Comparison of ENCODE assay signal across 10 cellular contexts in the genomic region with DNA sequence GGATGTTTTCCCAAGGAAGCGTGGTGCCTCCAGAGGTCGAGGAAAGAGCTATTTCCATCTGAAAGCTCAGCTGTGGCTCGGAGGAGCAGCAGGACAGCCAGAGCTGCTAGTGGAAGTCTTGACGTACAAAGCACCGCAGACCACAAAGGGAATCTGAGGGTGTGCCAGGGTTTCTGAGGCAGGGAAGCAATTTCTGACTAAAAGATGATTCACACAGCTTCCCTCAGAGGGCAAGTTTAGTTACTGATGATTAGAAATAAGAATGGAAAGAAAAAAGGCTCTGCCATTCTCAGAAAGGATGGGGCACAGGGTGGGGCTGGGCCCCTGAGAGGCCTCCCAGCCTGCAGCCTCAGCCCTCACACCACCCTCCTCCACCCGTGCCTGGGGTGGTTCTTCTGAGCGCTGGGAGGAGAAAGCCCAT. TPM values are rescaled to one million over a fixed set of nuclear protein-coding genes. Genes with fewer than 3 reads are reported as not detected.
DNase-seq lines count a peak whose midpoint lies in the region; ATAC-seq and TF ChIP-seq lines count a peak whose summit lies in the region.
"Had no signal": no experiment of that assay in that cellular context is flagged by ENCODE, and none has a peak within 500 bp of the region (broad histone marks: within the 10 kb centered on the region; RNA-seq: fewer than 3 reads in every experiment).

No MANE protein-coding gene starts in this region.

- CTCF ChIA-PET in activated CD4-positive, alpha-beta memory T cell treated with anti-CD3 and anti-CD28 coated beads, Interleukin-2, amount 10 ng/mL, durations not matched to agents 7 days and 5 days (lab: Charles Lee): interaction anchor here (1.0 to 1.3 kb wide), 2 partner anchors 22 to 372 kb away, joined by 4 read pairs; no protein-coding TSS in a partner anchor

- H3K27ac Mint-ChIP-seq in activated CD4-positive, alpha-beta memory T cell treated with anti-CD3 and anti-CD28 coated beads, Interleukin-2, amount 10 ng/mL, durations not matched to agents 7 days and 5 days: peak overlapping the region; percentile 55
- H3K27ac Mint-ChIP-seq in stimulated activated memory B cell treated with anti-CD40 and anti-IgM and Interleukin-4, amounts not matched to agents 10 μg/mL and 1 μg/mL and 100 μg/mL, for 72 hours: no peak overlapping the region
- no peak overlapping the region for H3K27ac Mint-ChIP-seq in endodermal cell

- H3K9me3 Mint-ChIP-seq in activated CD4-positive, alpha-beta memory T cell treated with anti-CD3 and anti-CD28 coated beads, Interleukin-2, amount 10 ng/mL, durations not matched to agents 7 days and 5 days: peaks cover 11% of the 10 kb centered on the region
- peaks cover 9% of the 10 kb centered on the region for H3K9me3 Mint-ChIP-seq in stimulated activated memory B cell treated with anti-CD40 and anti-IgM and Interleukin-4, amounts not matched to agents 10 μg/mL and 1 μg/mL and 100 μg/mL, for 72 hours
- H3K9me3 Mint-ChIP-seq in endodermal cell: peaks cover 3% of the 10 kb centered on the region

- 43 to 67% methylated on average over 7 of the region's 7 CpGs for WGBS in endodermal cell (ENCODE audit: insufficient coverage in 1 of 2, insufficient read length in 1 of 2), 2 experiments

- no peaks in the 10 kb centered on the region for H3K9me3 ChIP-seq in endodermal cell (ENCODE audit: control insufficient read depth, low read length)
- H3K9me3 ChIP-seq: right lobe of liver had no signal

- no peak overlapping the region for H3K9ac ChIP-seq in endodermal cell (ENCODE audit: extremely low read depth, low read length, poor library complexity, severe bottlenecking)

- peak; percentile 18 to 28 (median 23) for DNase-seq in activated CD8-positive, alpha-beta memory T cell treated with anti-CD3 and anti-CD28 coated beads for 48 hours (ENCODE audit: low read depth in 2 of 3, low spot score in 2 of 3)
- DNase-seq in activated CD8-positive, alpha-beta memory T cell treated with anti-CD3 and anti-CD28 coated beads for 24 hours: no peak
- DNase-seq in activated CD4-positive, alpha-beta memory T cell treated with anti-CD3 and anti-CD28 coated beads, Interleukin-2, amount 10 ng/mL, durations not matched to agents 7 days and 5 days: peak; percentile 70
- DNase-seq in hepatic stellate cell (ENCODE audit: low spot score) (peak; percentile 96), NCI-H345 treated with DMSO at 0.1 percent for 48 hours (lab: John Stamatoyannopoulos, UW; ENCODE audit: unreplicated experiment) (no peak), endodermal cell (no peak)
- DNase-seq: Calu3, right lobe of liver had no signal

- H3K36me3 ChIP-seq in endodermal cell (ENCODE audit: control insufficient read depth, insufficient read depth, low read length): no peaks in the 10 kb centered on the region

- H3K36me3 Mint-ChIP-seq in activated CD4-positive, alpha-beta memory T cell treated with anti-CD3 and anti-CD28 coated beads, Interleukin-2, amount 10 ng/mL, durations not matched to agents 7 days and 5 days (ENCODE audit: low read depth): no peaks in the 10 kb centered on the region
- H3K36me3 Mint-ChIP-seq in stimulated activated memory B cell treated with anti-CD40 and anti-IgM and Interleukin-4, amounts not matched to agents 10 μg/mL and 1 μg/mL and 100 μg/mL, for 72 hours: no peaks in the 10 kb centered on the region
- H3K36me3 Mint-ChIP-seq in endodermal cell (ENCODE audit: low read depth): no peaks in the 10 kb centered on the region

- H3K27ac ChIP-seq in endodermal cell (ENCODE audit: low read depth, low read length): no peak overlapping the region
- H3K27ac ChIP-seq: right lobe of liver had no signal

- POLR2A ChIA-PET in activated CD4-positive, alpha-beta memory T cell treated with anti-CD3 and anti-CD28 coated beads, Interleukin-2, amount 10 ng/mL, durations not matched to agents 7 days and 5 days (lab: Charles Lee): interaction anchor here (0.7 to 0.9 kb wide), 2 partner anchors 9 to 186 kb away, joined by 3 read pairs; no protein-coding TSS in a partner anchor

- peaks cover 40% of the 10 kb centered on the region for H3K4me1 Mint-ChIP-seq in activated CD4-positive, alpha-beta memory T cell treated with anti-CD3 and anti-CD28 coated beads, Interleukin-2, amount 10 ng/mL, durations not matched to agents 7 days and 5 days
- peaks cover 12% of the 10 kb centered on the region for H3K4me1 Mint-ChIP-seq in stimulated activated memory B cell treated with anti-CD40 and anti-IgM and Interleukin-4, amounts not matched to agents 10 μg/mL and 1 μg/mL and 100 μg/mL, for 72 hours
- peaks cover 6% of the 10 kb centered on the region for H3K4me1 Mint-ChIP-seq in endodermal cell

- no peaks in the 10 kb centered on the region for H3K4me1 ChIP-seq in endodermal cell (ENCODE audit: control insufficient read depth, insufficient read depth, low read length)
- H3K4me1 ChIP-seq: right lobe of liver had no signal

- ATAC-seq in stimulated activated memory B cell treated with anti-CD40 and anti-IgM and Interleukin-4, amounts not matched to agents 10 μg/mL and 1 μg/mL and 100 μg/mL, for 72 hours: peak; percentile 42
- ATAC-seq in GM21529 (IDR thresholded peaks at IDR 0.05; ENCODE audit: unreplicated experiment): no peak

- H3K27me3 ChIP-seq in endodermal cell (ENCODE audit: control insufficient read depth, insufficient read depth, low read length, poor library complexity, severe bottlenecking): no peaks in the 10 kb centered on the region
- H3K27me3 ChIP-seq: right lobe of liver had no signal

- peaks cover 3% of the 10 kb centered on the region for H3K27me3 Mint-ChIP-seq in activated CD4-positive, alpha-beta memory T cell treated with anti-CD3 and anti-CD28 coated beads, Interleukin-2, amount 10 ng/mL, durations not matched to agents 7 days and 5 days
- H3K27me3 Mint-ChIP-seq in stimulated activated memory B cell treated with anti-CD40 and anti-IgM and Interleukin-4, amounts not matched to agents 10 μg/mL and 1 μg/mL and 100 μg/mL, for 72 hours: no peaks in the 10 kb centered on the region
- H3K27me3 Mint-ChIP-seq in endodermal cell (ENCODE audit: insufficient read depth): no peaks in the 10 kb centered on the region

- H3K4me3 ChIP-seq in endodermal cell (ENCODE audit: low read length): no peak overlapping the region
- H3K4me3 ChIP-seq: right lobe of liver had no signal

- TF ChIP-seq CTCF in endodermal cell (conservative IDR thresholded peaks at IDR 0.05): no peak

- H3K4me3 Mint-ChIP-seq in activated CD4-positive, alpha-beta memory T cell treated with anti-CD3 and anti-CD28 coated beads, Interleukin-2, amount 10 ng/mL, durations not matched to agents 7 days and 5 days: no peak overlapping the region
- H3K4me3 Mint-ChIP-seq in stimulated activated memory B cell treated with anti-CD40 and anti-IgM and Interleukin-4, amounts not matched to agents 10 μg/mL and 1 μg/mL and 100 μg/mL, for 72 hours: no peak overlapping the region
- H3K4me3 Mint-ChIP-seq in endodermal cell: no peak overlapping the region

RNA-seq across cellular contexts. Expression of a gene that starts 45.8 kb away (rescaled TPM):
- total RNA-seq in activated CD4-positive, alpha-beta memory T cell treated with anti-CD3 and anti-CD28 coated beads, Interleukin-2, amount 10 ng/mL, durations not matched to agents 7 days and 5 days: 10 to 100 TPM; 84.0 to 88.8 TPM
- 100 to 1,000 TPM; 140 to 142 TPM for total RNA-seq in endodermal cell
- 118 TPM for polyA plus RNA-seq in endodermal cell (2013, experiment 1 of 2)
- polyA plus RNA-seq in endodermal cell (2013, experiment 2 of 2): 117 TPM

Comparison
In these comparisons a context has a peak if more than half of its experiments do, and no peak if none do; other contexts are left out.
1. DNase-seq: peak in activated CD8-positive, alpha-beta memory T cell treated with anti-CD3 and anti-CD28 coated beads for 48 hours (3 of 3), activated CD4-positive, alpha-beta memory T cell treated with anti-CD3 and anti-CD28 coated beads, Interleukin-2, amount 10 ng/mL, durations not matched to agents 7 days and 5 days (single experiment) and hepatic stellate cell (single experiment); none in activated CD8-positive, alpha-beta memory T cell treated with anti-CD3 and anti-CD28 coated beads for 24 hours (single experiment), NCI-H345 treated with DMSO at 0.1 percent for 48 hours (single experiment) and endodermal cell (single experiment).